In genomic region chr10:55630491-55631056, GRCh38 we compare ENCODE assay signal across 9 cellular contexts.
DNase-seq lines count a peak whose midpoint lies in the region; ATAC-seq and TF ChIP-seq lines count a peak whose summit lies in the region.
"Had no signal": no experiment of that assay in that cellular context is flagged by ENCODE, and none has a peak within 500 bp of the region (broad histone marks: within the 10 kb centered on the region; RNA-seq: fewer than 3 reads in every experiment).

No MANE protein-coding gene starts in this region.

- no peak overlapping the region for H3K9ac ChIP-seq in duodenal mucosa (ENCODE audit: low read depth in 1 of 2, low read length in 2 of 2)

- ATAC-seq in HG03439 (IDR thresholded peaks at IDR 0.05; ENCODE audit: unreplicated experiment) (no peak), GM18870 (IDR thresholded peaks at IDR 0.05; ENCODE audit: unreplicated experiment) (no peak)

- H3K27me3 ChIP-seq in duodenal mucosa (ENCODE audit: control insufficient read depth in 1 of 2, insufficient read depth in 2 of 2, low read length in 2 of 2) (peaks cover 14 to 22% of the 10 kb centered on the region in 2 donors), tibial artery (peaks cover 0 to 41% of the 10 kb centered on the region in 2 donors)

- H3K9me3 ChIP-seq in duodenal mucosa (ENCODE audit: control insufficient read depth in 1 of 2, low read length in 2 of 2), result no peaks in the 10 kb centered on the region
- no peaks in the 10 kb centered on the region for H3K9me3 ChIP-seq in tibial artery

- H3K4me3 ChIP-seq in duodenal mucosa (ENCODE audit: low read depth in 1 of 2, low read length in 2 of 2) (peak overlapping the region; percentile 64 to 72), tibial artery (peak overlapping the region; percentile 30 to 41)

- H3K4me1 ChIP-seq in duodenal mucosa (ENCODE audit: control insufficient read depth in 1 of 2, insufficient read depth in 2 of 2, low read length in 2 of 2) (peaks cover 9% of the 10 kb centered on the region in 2 donors), tibial artery (peaks cover 0 to 20% (median 9%) of the 10 kb centered on the region in 4 donors)

- H3K36me3 ChIP-seq in duodenal mucosa (ENCODE audit: control insufficient read depth in 1 of 2, insufficient read depth in 2 of 2, low read length in 2 of 2) (no peaks in the 10 kb centered on the region), tibial artery (no peaks in the 10 kb centered on the region)

- intact Hi-C loops in tibial artery (cut with DNase I; ENCODE audit: low total_unique reads), result no loop called here

- TF ChIP-seq CTCF in tibial artery (IDR thresholded peaks at IDR 0.05), result no peak

- DNase-seq in NCI-H1417 (lab: John Stamatoyannopoulos, UW), result peak in 2 of 3 experiments; percentile 60 to 64
- no peak for DNase-seq in NCI-H1417 treated with DMSO at 0.1 percent for 48 hours (lab: John Stamatoyannopoulos, UW)
- peak; percentile 0 to 5 for DNase-seq in lung microvascular endothelial cell (ENCODE audit: low read depth in 2 of 2)
- DNase-seq in tibial artery, result no peak
- DNase-seq in superior temporal gyrus (ENCODE audit: extremely low spot score), result no peak
- DNase-seq: 8988T had no signal

- H3K27ac ChIP-seq in duodenal mucosa (ENCODE audit: low read depth, low read length) (no peak overlapping the region), tibial artery (no peak overlapping the region)

Comparison
In these comparisons a context has a peak if more than half of its experiments do, and no peak if none do; other contexts are left out.
1. DNase-seq: peak in NCI-H1417 (2 of 3) and lung microvascular endothelial cell (2 of 2); none in NCI-H1417 treated with DMSO at 0.1 percent for 48 hours (single experiment), tibial artery (0 of 2) and superior temporal gyrus (single experiment).